1 cellular context compared by ENCODE assay signal in genomic region chr10:99558708-99559107, GRCh38.
TF ChIP-seq lines count a peak whose summit lies in the region.

No MANE protein-coding gene starts in this region.

TF ChIP-seq in H1, 55 proteins besides CTCF, POLR2A, EP300 and RAD21:
- TF ChIP-seq ATF2 (IDR thresholded peaks at IDR 0.05; ENCODE audit: low read length) (no peak), BCL11A (IDR thresholded peaks at IDR 0.05; ENCODE audit: low read depth in 2 of 2, low read length in 2 of 2) (no peak), TAF7 (optimal IDR thresholded peaks at IDR 0.05; ENCODE audit: borderline replicate concordance, low read depth, low read length) (no peak), MAX (IDR thresholded peaks at IDR 0.05) (no peak), CHD2 (IDR thresholded peaks at IDR 0.05; ENCODE audit: low read length) (no peak), RFX5 (IDR thresholded peaks at IDR 0.05; ENCODE audit: borderline replicate concordance, low read depth, low read length) (no peak), NANOG (IDR thresholded peaks at IDR 0.05; ENCODE audit: insufficient read depth, low read depth, low read length, poor library complexity, severe bottlenecking) (no peak), EGR1 (IDR thresholded peaks at IDR 0.05; ENCODE audit: borderline replicate concordance, low read depth, low read length) (no peak), USF2 (IDR thresholded peaks at IDR 0.05; ENCODE audit: low read length) (no peak), BRCA1 (IDR thresholded peaks at IDR 0.05; ENCODE audit: low read depth, low read length) (no peak), TEAD4 (IDR thresholded peaks at IDR 0.05; ENCODE audit: low read depth, low read length) (no peak), GABPA (IDR thresholded peaks at IDR 0.05; ENCODE audit: borderline replicate concordance, insufficient read depth, low read length) (no peak), YY1 (IDR thresholded peaks at IDR 0.05; ENCODE audit: low read depth, low read length) (no peak), JUN (IDR thresholded peaks at IDR 0.05; ENCODE audit: low read depth, low read length) (no peak), POLR2AphosphoS5 (IDR thresholded peaks at IDR 0.05; ENCODE audit: low read depth, low read length) (no peak)
TF ChIP-seq in H1: peak in this region for 0.
